In genomic region chr1:219826290-219826689, GRCh38 we compare ENCODE assay signal across 16 cellular contexts.
DNase-seq lines count a peak whose midpoint lies in the region; ATAC-seq and TF ChIP-seq lines count a peak whose summit lies in the region.
"Had no signal": no experiment of that assay in that cellular context is flagged by ENCODE, and none has a peak within 500 bp of the region (broad histone marks: within the 10 kb centered on the region; RNA-seq: fewer than 3 reads in every experiment).

No MANE protein-coding gene starts in this region.

- H3K4ac ChIP-seq in neuronal stem cell (ENCODE audit: low read length) = no peak overlapping the region

- no peak overlapping the region for H3K9ac ChIP-seq in HUES64 (ENCODE audit: low read depth, low read length)
- no peak overlapping the region for H3K9ac ChIP-seq in endodermal cell (ENCODE audit: extremely low read depth, low read length, poor library complexity, severe bottlenecking)
- no peak overlapping the region for H3K9ac ChIP-seq in neuronal stem cell (ENCODE audit: low read depth, low read length, poor library complexity)
- H3K9ac ChIP-seq: BLaER1 treated with 17β-estradiol and CSF1 and Interleukin-3, amounts not matched to agents 10 nM and 100 nM; GM23248; KMS-11 had no signal

- H3K27me3 ChIP-seq in H7 (ENCODE audit: control insufficient read depth, insufficient read depth, low read length) (no peaks in the 10 kb centered on the region; the same call in 1 of the 2 replicates), HUES64 (ENCODE audit: insufficient read depth, low read length) (no peaks in the 10 kb centered on the region), endodermal cell (ENCODE audit: control insufficient read depth, insufficient read depth, low read length, poor library complexity, severe bottlenecking) (peaks cover 68% of the 10 kb centered on the region), neuronal stem cell (ENCODE audit: control insufficient read depth in 3 of 3, insufficient read depth in 3 of 3, low read depth in 1 of 3, low read length in 3 of 3) (no peaks in the 10 kb centered on the region), heart left ventricle (no peaks in the 10 kb centered on the region)
- H3K27me3 ChIP-seq: BLaER1 treated with 17β-estradiol and CSF1 and Interleukin-3, amounts not matched to agents 10 nM and 100 nM had no signal

- peak; percentile 24 for DNase-seq in H7
- no peak for DNase-seq in endodermal cell
- DNase-seq in neuronal stem cell (ENCODE audit: low spot score) = no peak
- DNase-seq in heart left ventricle = no peak
- DNase-seq in superior temporal gyrus (ENCODE audit: extremely low spot score) = no peak
- DNase-seq: ACHN; CD4-positive, CD25-positive, alpha-beta regulatory T cell; DMS53; GF-D8; GM23248 had no signal

- H2AK5ac ChIP-seq in neuronal stem cell (ENCODE audit: low read depth, low read length) = no peak overlapping the region

- no peak overlapping the region for H4K91ac ChIP-seq in neuronal stem cell (ENCODE audit: low read depth, low read length, poor library complexity)

- H3K4me1 ChIP-seq in HUES64 (ENCODE audit: insufficient read depth, low read length) (peaks cover 20% of the 10 kb centered on the region), endodermal cell (ENCODE audit: control insufficient read depth, insufficient read depth, low read length) (peaks cover 7% of the 10 kb centered on the region), neuronal stem cell (ENCODE audit: control insufficient read depth in 2 of 2, insufficient read depth in 1 of 2, low read depth in 1 of 2, low read length in 2 of 2) (no peaks in the 10 kb centered on the region), heart left ventricle (no peaks in the 10 kb centered on the region)
- H3K4me1 ChIP-seq: BLaER1 treated with 17β-estradiol and CSF1 and Interleukin-3, amounts not matched to agents 10 nM and 100 nM had no signal

- H3K4me2 ChIP-seq in neuronal stem cell (ENCODE audit: insufficient read depth, low read length, poor library complexity, severe bottlenecking) = no peak overlapping the region
- H3K4me2 ChIP-seq: BLaER1 treated with 17β-estradiol and CSF1 and Interleukin-3, amounts not matched to agents 10 nM and 100 nM; KMS-11 had no signal

- no peak overlapping the region for H3K4me3 ChIP-seq in H7 (ENCODE audit: insufficient read depth, low read depth, low read length)
- H3K4me3 ChIP-seq in HUES64 (ENCODE audit: low read length) = no peak overlapping the region
- H3K4me3 ChIP-seq in endodermal cell (ENCODE audit: low read length) = peak overlapping the region; percentile 14
- H3K4me3 ChIP-seq in neuronal stem cell (ENCODE audit: low read length in 2 of 2) = no peak overlapping the region
- no peak overlapping the region for H3K4me3 ChIP-seq in heart left ventricle
- H3K4me3 ChIP-seq: BLaER1 treated with 17β-estradiol and CSF1 and Interleukin-3, amounts not matched to agents 10 nM and 100 nM; GM23248 had no signal

- no CpG with 5 or more reads among the region's 1 CpG for WGBS in HUES64
- WGBS in endodermal cell (ENCODE audit: insufficient coverage in 1 of 2, insufficient read length in 1 of 2), 2 experiments = no CpG with 5 or more reads among the region's 1 CpG
- WGBS in neuronal stem cell (ENCODE audit: extremely low coverage in 2 of 2, insufficient read length in 2 of 2, insufficient replicate concordance in 1 of 2), 2 donors = no CpG with 5 or more reads among the region's 1 CpG
- WGBS in heart left ventricle, 4 donors = 67 to 74% (median 72%) methylated on average over 1 of the region's 1 CpG

- peaks cover 2% of the 10 kb centered on the region for H3K79me1 ChIP-seq in neuronal stem cell (ENCODE audit: low read depth, low read length)

- H2BK5ac ChIP-seq in neuronal stem cell (ENCODE audit: low read length) = no peak overlapping the region

- H3K9me3 ChIP-seq in HUES64 (ENCODE audit: insufficient read depth, low read depth, low read length) = no peaks in the 10 kb centered on the region
- H3K9me3 ChIP-seq in endodermal cell (ENCODE audit: control insufficient read depth, low read length) = no peaks in the 10 kb centered on the region
- H3K9me3 ChIP-seq in neuronal stem cell (replicated peaks in 1 of 2; ENCODE audit: control insufficient read depth in 2 of 2, insufficient read depth in 1 of 2, low read depth in 1 of 2, low read length in 2 of 2) = peaks cover 0 to 2% of the 10 kb centered on the region in 2 donors
- H3K9me3 ChIP-seq in heart left ventricle = no peaks in the 10 kb centered on the region
- H3K9me3 ChIP-seq: BLaER1 treated with 17β-estradiol and CSF1 and Interleukin-3, amounts not matched to agents 10 nM and 100 nM had no signal

- no peak overlapping the region for H2BK120ac ChIP-seq in neuronal stem cell (ENCODE audit: low read depth, low read length)

- peak overlapping the region; percentile 21 for H2AFZ ChIP-seq in neuronal stem cell (ENCODE audit: low read length)
- H2AFZ ChIP-seq: GM23248 had no signal

- no peak for TF ChIP-seq POLR2A in heart left ventricle (IDR thresholded peaks at IDR 0.05)

- H3K27ac ChIP-seq in HUES64 (ENCODE audit: low read depth, low read length) (peak overlapping the region; percentile 80), endodermal cell (ENCODE audit: low read depth, low read length) (peak overlapping the region; percentile 36), neuronal stem cell (replicated peaks; ENCODE audit: low read length) (no peak overlapping the region), heart left ventricle (no peak overlapping the region)
- H3K27ac ChIP-seq: BLaER1 treated with 17β-estradiol and CSF1 and Interleukin-3, amounts not matched to agents 10 nM and 100 nM; GM23248; KMS-11 had no signal

- H2BK12ac ChIP-seq in neuronal stem cell (ENCODE audit: low read length) = no peak overlapping the region

- no peaks in the 10 kb centered on the region for H3K36me3 ChIP-seq in H7 (replicated peaks; ENCODE audit: control insufficient read depth, insufficient read depth, low read length)
- H3K36me3 ChIP-seq in HUES64 (ENCODE audit: insufficient read depth, low read length) = no peaks in the 10 kb centered on the region
- H3K36me3 ChIP-seq in endodermal cell (ENCODE audit: control insufficient read depth, insufficient read depth, low read length) = no peaks in the 10 kb centered on the region
- H3K36me3 ChIP-seq in neuronal stem cell (replicated peaks in 1 of 2; ENCODE audit: control insufficient read depth in 2 of 2, insufficient read depth in 2 of 2, low read length in 2 of 2) = no peaks in the 10 kb centered on the region
- H3K36me3 ChIP-seq in heart left ventricle = no peaks in the 10 kb centered on the region
- H3K36me3 ChIP-seq: BLaER1 treated with 17β-estradiol and CSF1 and Interleukin-3, amounts not matched to agents 10 nM and 100 nM had no signal

- H3K23ac ChIP-seq in neuronal stem cell (ENCODE audit: low read depth, low read length, poor library complexity) = no peak overlapping the region

- no peaks in the 10 kb centered on the region for H3K9me3 Mint-ChIP-seq in endodermal cell

- TF ChIP-seq CTCF in endodermal cell (conservative IDR thresholded peaks at IDR 0.05) = no peak
- TF ChIP-seq CTCF in heart left ventricle (IDR thresholded peaks at IDR 0.05) = no peak

- H3K27ac Mint-ChIP-seq in endodermal cell = peak overlapping the region; percentile 26
- H3K27ac Mint-ChIP-seq: CD4-positive, CD25-positive, alpha-beta regulatory T cell had no signal

- H3K4me3 Mint-ChIP-seq in endodermal cell = no peak overlapping the region
- H3K4me3 Mint-ChIP-seq: CD4-positive, CD25-positive, alpha-beta regulatory T cell had no signal

- no peak overlapping the region for H2BK15ac ChIP-seq in neuronal stem cell (ENCODE audit: low read length)

- H3K36me3 Mint-ChIP-seq in endodermal cell (ENCODE audit: low read depth) = no peaks in the 10 kb centered on the region
- H3K36me3 Mint-ChIP-seq: CD4-positive, CD25-positive, alpha-beta regulatory T cell had no signal

- intact Hi-C loops in heart left ventricle (cut with DNase I) = no loop called here

- peaks cover 16% of the 10 kb centered on the region for H3K4me1 Mint-ChIP-seq in endodermal cell
- H3K4me1 Mint-ChIP-seq: CD4-positive, CD25-positive, alpha-beta regulatory T cell had no signal

- ATAC-seq in GM21825 (IDR thresholded peaks at IDR 0.05; ENCODE audit: unreplicated experiment) = no peak
- no peak for ATAC-seq in heart left ventricle
- ATAC-seq: HCT116, HepG2 had no signal

- H3K27me3 Mint-ChIP-seq in endodermal cell (ENCODE audit: insufficient read depth) = peaks cover 71% of the 10 kb centered on the region

- H3K14ac ChIP-seq in neuronal stem cell (ENCODE audit: low read length) = no peak overlapping the region

- H3K18ac ChIP-seq in neuronal stem cell (ENCODE audit: low read length) = no peak overlapping the region

- H4K8ac ChIP-seq in neuronal stem cell (ENCODE audit: low read depth, low read length) = no peak overlapping the region

Comparison
In these comparisons a context has a peak if more than half of its experiments do, and no peak if none do; other contexts are left out.
1. H3K27ac ChIP-seq: peak in HUES64 (single experiment) and endodermal cell (single experiment); none in neuronal stem cell (single experiment) and heart left ventricle (0 of 12).